ENCODE assay signal across 19 cellular contexts in the genomic region with DNA sequence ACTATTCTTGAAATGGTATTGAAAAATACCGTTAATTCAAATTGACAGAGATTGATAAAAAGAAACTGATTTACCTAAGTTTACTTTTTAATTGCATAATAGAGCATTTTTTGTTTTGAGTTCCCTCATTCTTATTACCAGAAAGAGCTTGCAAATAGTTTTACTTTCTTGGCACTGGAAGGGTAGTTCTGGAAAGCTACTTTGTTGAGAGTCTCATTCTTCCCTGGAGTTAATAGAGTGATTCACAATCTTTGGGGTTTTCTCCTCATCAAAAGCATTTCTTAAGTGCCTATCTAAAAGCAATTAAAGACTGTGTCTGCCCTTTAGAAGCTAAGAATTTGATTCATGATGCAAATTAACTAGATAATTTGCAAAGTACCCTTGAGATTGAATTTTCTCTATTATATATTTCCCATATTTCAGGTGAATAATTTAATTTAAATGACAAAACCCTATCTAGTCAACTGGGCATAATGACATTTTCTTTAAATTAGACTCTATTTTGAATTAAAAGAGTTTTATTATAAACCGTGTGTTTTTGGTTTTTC. TPM values are rescaled to one million over a fixed set of nuclear protein-coding genes. Genes with fewer than 3 reads are reported as not detected.
A peak's percentile ranks its signal among the peaks of the same experiment; 100 is the strongest.
DNase-seq lines count a peak whose midpoint lies in the region; ATAC-seq, FAIRE-seq and TF ChIP-seq lines count a peak whose summit lies in the region.
"Had no signal": no experiment of that assay in that cellular context is flagged by ENCODE, and none has a peak within 500 bp of the region (broad histone marks: within the 10 kb centered on the region; RNA-seq: fewer than 3 reads in every experiment).

No MANE protein-coding gene starts in this region.

- H3K9me3 Mint-ChIP-seq in endodermal cell: no peaks in the 10 kb centered on the region
- H3K9me3 Mint-ChIP-seq: CD14-positive monocyte had no signal

- TF ChIP-seq RAD21 in A549 (conservative IDR thresholded peaks at IDR 0.05 in 1 of 2, IDR thresholded peaks at IDR 0.05 in 1 of 2): no peak

- H3K4me3 ChIP-seq in A549 (no peak overlapping the region), sigmoid colon (no peak overlapping the region), endodermal cell (ENCODE audit: low read length) (no peak overlapping the region)
- H3K4me3 ChIP-seq: K562 had no signal

- H3K36me3 ChIP-seq in sigmoid colon: peaks cover 0 to 60% (median 21%) of the 10 kb centered on the region in 4 donors
- H3K36me3 ChIP-seq in endodermal cell (ENCODE audit: control insufficient read depth, insufficient read depth, low read length): peaks cover 44% of the 10 kb centered on the region

- H3K27ac Mint-ChIP-seq in endodermal cell: no peak overlapping the region
- H3K27ac Mint-ChIP-seq: CD14-positive monocyte had no signal

- H3K9me3 ChIP-seq in A549: no peaks in the 10 kb centered on the region
- no peaks in the 10 kb centered on the region for H3K9me3 ChIP-seq in sigmoid colon
- no peaks in the 10 kb centered on the region for H3K9me3 ChIP-seq in endodermal cell (ENCODE audit: control insufficient read depth, low read length)

- H3K9ac ChIP-seq in endodermal cell (ENCODE audit: extremely low read depth, low read length, poor library complexity, severe bottlenecking): no peak overlapping the region

- no peak for TF ChIP-seq POLR2A in A549 (IDR thresholded peaks at IDR 0.05; ENCODE audit: low read length)
- no peak for TF ChIP-seq POLR2A in sigmoid colon (IDR thresholded peaks at IDR 0.05)

- CTCF ChIA-PET in A549 (lab: Yijun Ruan, JAX): interaction anchor here (0.8 kb wide), 1 partner anchor 21 kb away, joined by 3 read pairs; no protein-coding TSS in a partner anchor

- H3K27me3 ChIP-seq in sigmoid colon (no peaks in the 10 kb centered on the region), endodermal cell (ENCODE audit: control insufficient read depth, insufficient read depth, low read length, poor library complexity, severe bottlenecking) (no peaks in the 10 kb centered on the region)

- no peaks in the 10 kb centered on the region for H3K27me3 Mint-ChIP-seq in endodermal cell (ENCODE audit: insufficient read depth)

- no peak for DNase-seq in A549 (ENCODE audit: low read depth in 1 of 2, low spot score in 1 of 2)
- DNase-seq in GM19239 (ENCODE audit: insufficient read length, low spot score): no peak
- DNase-seq in astrocyte of the hippocampus (ENCODE audit: low read depth, low spot score): peak; percentile 51
- DNase-seq in medulla oblongata (ENCODE audit: extremely low spot score): peak; percentile 26
- DNase-seq in sigmoid colon: no peak
- DNase-seq in activated CD8-positive, alpha-beta memory T cell treated with anti-CD3 and anti-CD28 coated beads, Interleukin-2, amount 50 U/mL, for 4 hours: no peak
- DNase-seq in endodermal cell: no peak
- DNase-seq: 8988T, AML-193, HCEC 1CT, MV-4-11, NCI-H1417 treated with DMSO at 0.1 percent for 48 hours, NCI-H2029, NCI-H2171, NCI-H446 treated with DMSO at 0.1 percent for 48 hours, RPMI8226 had no signal

- no peak overlapping the region for H3K4me2 ChIP-seq in A549

- TF ChIP-seq EP300 in A549 (IDR thresholded peaks at IDR 0.05) (no peak), sigmoid colon (IDR thresholded peaks at IDR 0.05) (no peak)

- no peaks in the 10 kb centered on the region for H3K4me1 Mint-ChIP-seq in endodermal cell
- H3K4me1 Mint-ChIP-seq: CD14-positive monocyte had no signal

- TF ChIP-seq CTCF in A549 (IDR thresholded peaks at IDR 0.05) (no peak), sigmoid colon (IDR thresholded peaks at IDR 0.05) (no peak), endodermal cell (conservative IDR thresholded peaks at IDR 0.05) (no peak)

- H3K27ac ChIP-seq in A549 (no peak overlapping the region), sigmoid colon (peak overlapping the region in 1 of 4 donors; percentile 17), endodermal cell (ENCODE audit: low read depth, low read length) (no peak overlapping the region)

- FAIRE-seq in A549 (lab: Jason Lieb, UNC) (peak; percentile 28), GM19239 (lab: Jason Lieb, UNC) (peak; percentile 74)
- FAIRE-seq: K562 had no signal

- peaks cover 4% of the 10 kb centered on the region; the same call in 2 of the 3 replicates for H3K4me1 ChIP-seq in A549
- H3K4me1 ChIP-seq in sigmoid colon: peaks cover 0 to 11% (median 3%) of the 10 kb centered on the region in 4 donors
- no peaks in the 10 kb centered on the region for H3K4me1 ChIP-seq in endodermal cell (ENCODE audit: control insufficient read depth, insufficient read depth, low read length)

- H3K36me3 Mint-ChIP-seq in endodermal cell (ENCODE audit: low read depth): peaks cover 40% of the 10 kb centered on the region

- POLR2A ChIA-PET in A549 (lab: Yijun Ruan, JAX): no interaction called here

- 82% methylated on average over 2 of the region's 2 CpGs for WGBS in A549 (ENCODE audit: missing lambda C conversion rate)
- WGBS in sigmoid colon, 2 donors: 94 to 97% methylated on average over 2 of the region's 2 CpGs
- WGBS in endodermal cell (ENCODE audit: insufficient coverage in 1 of 2, insufficient read length in 1 of 2), 2 experiments: 100% methylated on average over 1 of the region's 2 CpGs

- intact Hi-C loops in sigmoid colon (cut with DNase I): no loop called here

- ATAC-seq in A549 (no peak), HG03457 (IDR thresholded peaks at IDR 0.05; ENCODE audit: unreplicated experiment) (no peak)
- ATAC-seq: K562 had no signal

- H3K4me3 Mint-ChIP-seq in endodermal cell: no peak overlapping the region
- H3K4me3 Mint-ChIP-seq: CD14-positive monocyte had no signal

TF ChIP-seq in A549, 52 proteins besides CTCF, POLR2A, EP300 and RAD21 (continues in another document):
- TF ChIP-seq POLR2AphosphoS2 (conservative IDR thresholded peaks at IDR 0.05; ENCODE audit: low read length) (no peak), SMC3 (IDR thresholded peaks at IDR 0.05) (no peak), ELK1 (IDR thresholded peaks at IDR 0.05; ENCODE audit: low read depth, low read length) (no peak), EHMT2 (IDR thresholded peaks at IDR 0.05; ENCODE audit: low read depth) (no peak), MAZ (IDR thresholded peaks at IDR 0.05; ENCODE audit: borderline replicate concordance, low read depth, low read length) (no peak), HOXB13 (CRISPR knock-in tag; IDR thresholded peaks at IDR 0.05; ENCODE audit: low read depth) (no peak), TP53 (CRISPR knock-in tag; IDR thresholded peaks at IDR 0.05) (no peak), CEBPB (IDR thresholded peaks at IDR 0.05) (no peak), CHD4 (IDR thresholded peaks at IDR 0.05; ENCODE audit: borderline replicate concordance) (no peak), MYC (IDR thresholded peaks at IDR 0.05; ENCODE audit: borderline replicate concordance, low read length) (no peak), RCOR1 (IDR thresholded peaks at IDR 0.05; ENCODE audit: low read depth, low read length) (no peak), MAFK (IDR thresholded peaks at IDR 0.05; ENCODE audit: partially characterized antibody) (no peak)
- TF ChIP-seq, protein P1, sequence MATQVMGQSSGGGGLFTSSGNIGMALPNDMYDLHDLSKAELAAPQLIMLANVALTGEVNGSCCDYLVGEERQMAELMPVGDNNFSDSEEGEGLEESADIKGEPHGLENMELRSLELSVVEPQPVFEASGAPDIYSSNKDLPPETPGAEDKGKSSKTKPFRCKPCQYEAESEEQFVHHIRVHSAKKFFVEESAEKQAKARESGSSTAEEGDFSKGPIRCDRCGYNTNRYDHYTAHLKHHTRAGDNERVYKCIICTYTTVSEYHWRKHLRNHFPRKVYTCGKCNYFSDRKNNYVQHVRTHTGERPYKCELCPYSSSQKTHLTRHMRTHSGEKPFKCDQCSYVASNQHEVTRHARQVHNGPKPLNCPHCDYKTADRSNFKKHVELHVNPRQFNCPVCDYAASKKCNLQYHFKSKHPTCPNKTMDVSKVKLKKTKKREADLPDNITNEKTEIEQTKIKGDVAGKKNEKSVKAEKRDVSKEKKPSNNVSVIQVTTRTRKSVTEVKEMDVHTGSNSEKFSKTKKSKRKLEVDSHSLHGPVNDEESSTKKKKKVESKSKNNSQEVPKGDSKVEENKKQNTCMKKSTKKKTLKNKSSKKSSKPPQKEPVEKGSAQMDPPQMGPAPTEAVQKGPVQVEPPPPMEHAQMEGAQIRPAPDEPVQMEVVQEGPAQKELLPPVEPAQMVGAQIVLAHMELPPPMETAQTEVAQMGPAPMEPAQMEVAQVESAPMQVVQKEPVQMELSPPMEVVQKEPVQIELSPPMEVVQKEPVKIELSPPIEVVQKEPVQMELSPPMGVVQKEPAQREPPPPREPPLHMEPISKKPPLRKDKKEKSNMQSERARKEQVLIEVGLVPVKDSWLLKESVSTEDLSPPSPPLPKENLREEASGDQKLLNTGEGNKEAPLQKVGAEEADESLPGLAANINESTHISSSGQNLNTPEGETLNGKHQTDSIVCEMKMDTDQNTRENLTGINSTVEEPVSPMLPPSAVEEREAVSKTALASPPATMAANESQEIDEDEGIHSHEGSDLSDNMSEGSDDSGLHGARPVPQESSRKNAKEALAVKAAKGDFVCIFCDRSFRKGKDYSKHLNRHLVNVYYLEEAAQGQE (IDR thresholded peaks at IDR 0.05): no peak

RNA-seq across cellular contexts. Expression of gene BMAL2, which starts 8.1 kb away (rescaled TPM):
- 16.6 and 23.1 TPM in 2 replicates for polyA plus RNA-seq in A549 (2011; rRNA removed)
- 5.0 and 5.5 TPM in 2 replicates for polyA plus RNA-seq in A549 (2012; cell fraction: cytosol; rRNA removed)
- 2.3 and 3.6 TPM in 2 replicates for polyA plus RNA-seq in A549 (2012; cell fraction: nucleus; rRNA removed)
- 13.5 to 19.9 TPM (median 15.1 TPM) in 3 replicates for polyA plus RNA-seq in A549 (2017; fragmentation: RNase III; extraction: RNeasy Plus Mini Kit Qiagen cat#74134 plus additional on column Dnase treatment)
- 11.6 and 13.8 TPM in 2 replicates for polyA minus RNA-seq in A549 (2011; rRNA and poly(A)+ RNA removed)
- total RNA-seq in sigmoid colon: 1 to 10 TPM; 3.2 to 6.2 (median 3.9) TPM
- 1 to 10 TPM; 2.4 to 4.8 (median 4.4) TPM for polyA plus RNA-seq in sigmoid colon
- total RNA-seq in endodermal cell: 10 to 100 TPM; 20.3 to 31.0 TPM
- 3.8 TPM for polyA plus RNA-seq in endodermal cell (2013, experiment 1 of 2)
- 4.1 TPM for polyA plus RNA-seq in endodermal cell (2013, experiment 2 of 2)

Comparison
In these comparisons a context has a peak if more than half of its experiments do, and no peak if none do; other contexts are left out.
1. DNase-seq: peak in astrocyte of the hippocampus (single experiment) and medulla oblongata (single experiment); none in A549 (0 of 2), GM19239 (single experiment), sigmoid colon (single experiment), activated CD8-positive, alpha-beta memory T cell treated with anti-CD3 and anti-CD28 coated beads, Interleukin-2, amount 50 U/mL, for 4 hours (single experiment) and endodermal cell (single experiment).